In genomic region chr11:75849917-75850316, GRCh38 we compare ENCODE assay signal across 1 cellular context.
TF ChIP-seq lines count a peak whose summit lies in the region.

No MANE protein-coding gene starts in this region.

TF ChIP-seq in SK-N-SH treated with all-trans-retinoic acid at 6 μM for 48 hours, 23 proteins besides CTCF, POLR2A, EP300 and RAD21 (continued from another document):
- TF ChIP-seq POU6F1 (CRISPR knock-in tag; IDR thresholded peaks at IDR 0.05; ENCODE audit: borderline replicate concordance, low read depth) (no peak), ARNTL (CRISPR knock-in tag; IDR thresholded peaks at IDR 0.05; ENCODE audit: borderline replicate concordance, low read depth) (no peak), ZFP3 (CRISPR knock-in tag; IDR thresholded peaks at IDR 0.05) (no peak), CREB5 (CRISPR knock-in tag; IDR thresholded peaks at IDR 0.05; ENCODE audit: low read depth) (no peak), PPARA (CRISPR knock-in tag; IDR thresholded peaks at IDR 0.05; ENCODE audit: borderline replicate concordance) (no peak), TOX (CRISPR knock-in tag; IDR thresholded peaks at IDR 0.05; ENCODE audit: borderline replicate concordance) (no peak), OSR1 (CRISPR knock-in tag; IDR thresholded peaks at IDR 0.05) (no peak), CSDC2 (CRISPR knock-in tag; IDR thresholded peaks at IDR 0.05) (no peak), ESRRG (CRISPR knock-in tag; IDR thresholded peaks at IDR 0.05) (no peak), RARB (CRISPR knock-in tag; IDR thresholded peaks at IDR 0.05) (no peak), GLIS3 (CRISPR knock-in tag; IDR thresholded peaks at IDR 0.05) (no peak), ZC3H10 (CRISPR knock-in tag; IDR thresholded peaks at IDR 0.05) (no peak), ZNF70 (CRISPR knock-in tag; IDR thresholded peaks at IDR 0.05) (no peak), TSHZ2 (CRISPR knock-in tag; IDR thresholded peaks at IDR 0.05) (no peak), ISL1 (CRISPR knock-in tag; IDR thresholded peaks at IDR 0.05) (no peak), ZNF565 (CRISPR knock-in tag; conservative IDR thresholded peaks at IDR 0.05; ENCODE audit: low read depth) (no peak)
TF ChIP-seq in SK-N-SH treated with all-trans-retinoic acid at 6 μM for 48 hours: peak in this region for 0.
